In genomic region chr16:4990415-4990814, GRCh38 we compare ENCODE assay signal across 23 cellular contexts. TPM values are rescaled to one million over a fixed set of nuclear protein-coding genes. Genes with fewer than 3 reads are reported as not detected.
"Had no signal": no experiment of that assay in that cellular context is flagged by ENCODE, and none has a peak within 500 bp of the region (broad histone marks: within the 10 kb centered on the region; RNA-seq: fewer than 3 reads in every experiment).

No MANE protein-coding gene starts in this region.

- H3K36me3 ChIP-seq: left ventricle myocardium inferior, ovary, right atrium auricular region, right lobe of liver, stomach, vagina had no signal

- FAIRE-seq: islet of Langerhans had no signal

- H3K27me3 ChIP-seq: ovary, right atrium auricular region, right lobe of liver had no signal

- H3K4me2 ChIP-seq: smooth muscle cell had no signal

- DNase-seq: hypothalamus; immature natural killer cell; left ventricle myocardium inferior; midbrain; naive thymus-derived CD4-positive, alpha-beta T cell; ovary; stimulated activated CD4-positive, alpha-beta T cell treated with anti-CD3 and anti-CD28 coated beads, Interleukin-12 subunit alpha, Interleukin-12 subunit beta, amount 100 ng/mL, for 4 hours; stimulated activated CD4-positive, alpha-beta T cell treated with anti-CD3 and anti-CD28 coated beads, Interleukin-15, amount 100 ng/mL, for 24 hours; stimulated activated CD4-positive, alpha-beta T cell treated with anti-CD3 and anti-CD28 coated beads, Interleukin-2, amount 100 ng/mL, for 24 hours; stimulated activated CD4-positive, alpha-beta T cell treated with anti-CD3 and anti-CD28 coated beads, Interleukin-4, amount 100 ng/mL, for 1 hour; stimulated activated naive B cell treated with anti-CD40 and anti-IgM and Interleukin-4, amounts not matched to agents 10 μg/mL and 1 μg/mL and 100 μg/mL, for 72 hours; stimulated activated naive CD8-positive, alpha-beta T cell treated with anti-CD3 and anti-CD28 coated beads, Interleukin-15, Interleukin-2, amounts not matched to agents 100 U/mL and 50 U/mL, for 24 hours; stomach had no signal

- H3K4me3 ChIP-seq: left ventricle myocardium inferior, mucosa of descending colon, ovary, right atrium auricular region, right lobe of liver, smooth muscle cell, stomach, tibial nerve, vagina had no signal

- H3K9me3 ChIP-seq: mucosa of descending colon, ovary, right atrium auricular region, right lobe of liver, stomach, tibial nerve, vagina had no signal

- H3K27ac ChIP-seq: left ventricle myocardium inferior, ovary, right atrium auricular region, right lobe of liver, stomach, vagina had no signal

- H3K4me1 ChIP-seq: right lobe of liver had no signal

RNA-seq across cellular contexts. Expression of gene SEC14L5, which starts 32.3 kb away (rescaled TPM):
- total RNA-seq: kidney epithelial cell; natural killer cell treated with Interleukin-12 subunit alpha and Interleukin-12 subunit beta and Interleukin-15 and Interleukin-18, amount 100 ng/mL, for 72 hours; pulmonary artery endothelial cell; smooth muscle cell had no signal
- polyA plus RNA-seq: immature natural killer cell; naive thymus-derived CD4-positive, alpha-beta T cell; smooth muscle cell had no signal

RNA-seq across cellular contexts. Expression of gene PPL, which starts 53.5 kb away (rescaled TPM):
- total RNA-seq: naive thymus-derived CD4-positive, alpha-beta T cell; natural killer cell treated with Interleukin-12 subunit alpha and Interleukin-12 subunit beta and Interleukin-15 and Interleukin-18, amount 100 ng/mL, for 72 hours had no signal
